In the genomic region with DNA sequence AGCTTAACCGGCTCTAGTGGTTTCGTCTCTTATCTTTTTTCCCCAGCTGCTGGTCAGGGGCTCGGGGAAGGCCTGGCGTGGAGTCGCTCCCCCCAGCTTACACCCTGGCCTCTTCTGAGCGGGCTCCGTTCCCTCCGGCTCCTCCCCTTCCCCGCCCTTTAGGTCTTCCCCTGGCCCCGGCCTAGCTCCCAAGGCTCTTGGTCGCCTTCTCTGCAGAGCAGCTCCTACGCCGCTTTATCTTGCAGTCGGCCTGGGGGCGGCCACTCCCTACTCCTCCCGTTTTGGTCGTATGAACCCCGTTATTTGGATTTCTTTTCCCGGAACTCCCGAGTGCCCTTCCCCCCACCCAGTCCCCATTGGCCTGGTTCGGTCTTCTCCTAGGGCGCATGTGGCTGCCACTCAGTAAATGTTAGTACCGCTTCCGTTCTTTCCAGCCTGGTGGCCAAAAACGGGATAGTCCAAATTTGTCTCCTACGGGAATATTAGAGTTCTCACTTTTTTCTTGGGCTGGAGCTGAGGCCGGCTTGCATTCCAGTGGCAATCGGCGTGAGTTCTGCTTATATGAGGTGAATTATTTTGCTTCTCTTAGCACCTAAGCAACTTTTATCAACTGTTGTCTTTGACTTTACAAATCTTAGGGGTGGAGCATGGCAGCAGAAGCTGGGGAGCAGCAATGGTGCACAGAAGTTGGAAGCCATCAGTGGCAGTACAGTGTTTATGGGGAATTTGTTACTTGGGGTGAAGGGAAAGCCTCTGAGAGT, we compare ENCODE assay signal across 8 cellular contexts. TPM values are rescaled to one million over a fixed set of nuclear protein-coding genes. Genes with fewer than 3 reads are reported as not detected.
DNase-seq lines count a peak whose midpoint lies in the region; ATAC-seq, FAIRE-seq and TF ChIP-seq lines count a peak whose summit lies in the region.

No MANE protein-coding gene starts in this region.

- intact Hi-C loops in mammary epithelial cell (cut with micrococcal nuclease), result loop anchor here (1.0 to 10.0 kb wide), 4 partner anchors 24 to 75 kb away; partner anchors contain the start of gene TRAPPC3

- in situ Hi-C loops in mammary epithelial cell (cut with MboI; ENCODE audit: low sequenced_read_pairs in 2 of 2), result no loop called here

- dilution Hi-C loops in mammary epithelial cell (cut with HindIII; ENCODE audit: low sequenced_read_pairs), result loop anchor here (5.0 kb wide), 2 partner anchors 58 to 77 kb away; partner anchors contain the start of gene TRAPPC3

- H3K4me1 ChIP-seq in mammary epithelial cell (ENCODE audit: insufficient read depth, low read length), result peaks cover 8% of the 10 kb centered on the region

- TF ChIP-seq CTCF in mammary epithelial cell (conservative IDR thresholded peaks at IDR 0.05 in 1 of 2, IDR thresholded peaks at IDR 0.05 in 1 of 2; ENCODE audit: extremely low read depth in 1 of 2, insufficient read depth in 1 of 2, low read depth in 1 of 2, low read length in 2 of 2), result peak; percentile 43 to 56

- no peaks in the 10 kb centered on the region for H3K9me3 ChIP-seq in mammary epithelial cell (replicated peaks; ENCODE audit: insufficient read depth, low read length)

- H4K20me1 ChIP-seq in mammary epithelial cell (ENCODE audit: insufficient read depth, low read length), result peaks cover 7% of the 10 kb centered on the region

- peaks cover 54% of the 10 kb centered on the region for H3K79me2 ChIP-seq in mammary epithelial cell (ENCODE audit: insufficient read depth, low read length)

- H3K27me3 ChIP-seq in mammary epithelial cell (ENCODE audit: insufficient read depth, low read length), result no peaks in the 10 kb centered on the region

- peak overlapping the region; percentile 91 for H3K4me2 ChIP-seq in mammary epithelial cell (ENCODE audit: insufficient read depth, low read depth, low read length)

- H3K27ac ChIP-seq in mammary epithelial cell (ENCODE audit: insufficient read depth, low read depth, low read length), result peak overlapping the region; percentile 98

- CTCF ChIA-PET in mammary epithelial cell (lab: Charles Lee; ENCODE audit: low non-redundant PET), result no interaction called here

- peak overlapping the region; percentile 86 for H2AFZ ChIP-seq in mammary epithelial cell (ENCODE audit: low read depth, low read length)

- WGBS in mammary epithelial cell (ENCODE audit: low coverage, missing lambda C conversion rate), result under 1% methylated on average over 20 of the region's 29 CpGs

- FAIRE-seq in RCC 7860 (lab: Jason Lieb, UNC), result no peak

- DNase-seq in stimulated activated CD4-positive, alpha-beta T cell treated with anti-CD3 and anti-CD28 coated beads, Interleukin-12 subunit alpha, Interleukin-12 subunit beta, amount 100 ng/mL, for 48 hours (ENCODE audit: low read depth in 2 of 3, low spot score in 1 of 3), result peak in 2 of 3 donors; percentile 73 to 77
- no peak for DNase-seq in stimulated activated CD4-positive, alpha-beta T cell treated with anti-CD3 and anti-CD28 coated beads, Interleukin-1b, Interleukin-23, amount 100 ng/mL, for 48 hours
- peak; percentile 78 for DNase-seq in LoVo (ENCODE audit: low spot score)
- DNase-seq in RCC 7860 (ENCODE audit: low spot score), result peak; percentile 71
- DNase-seq in mammary epithelial cell, result peak; percentile 87
- DNase-seq in islet precursor cell, result peak; percentile 93
- peak; percentile 66 to 73 for DNase-seq in stimulated activated CD8-positive, alpha-beta memory T cell treated with anti-CD3 and anti-CD28 coated beads, Interleukin-2, amount 100 ng/mL, for 48 hours (ENCODE audit: low read depth in 2 of 2)

- H3K9ac ChIP-seq in mammary epithelial cell (ENCODE audit: insufficient read depth, low read length), result peak overlapping the region; percentile 96

- H3K36me3 ChIP-seq in mammary epithelial cell (ENCODE audit: insufficient read depth, low read length), result peaks cover 4% of the 10 kb centered on the region

- no TSS peak for BruUV-seq in mammary epithelial cell (replicated peaks; lab: Mats Ljungman, UMichigan)

- H3K4me3 ChIP-seq in mammary epithelial cell (replicated peaks in 1 of 3; ENCODE audit: insufficient read depth in 1 of 3, low read depth in 2 of 3, low read length in 3 of 3), result peak overlapping the region; percentile 86 to 90 (median 89)

- peak; percentile 51 for ATAC-seq in HG02571 (IDR thresholded peaks at IDR 0.05; ENCODE audit: unreplicated experiment)

RNA-seq across cellular contexts. Expression of gene THRAP3, which starts 0.5 kb away (rescaled TPM):
- total RNA-seq in mammary epithelial cell, result 100 to 1,000 TPM; 106 to 128 TPM
- 53.2 TPM for polyA plus RNA-seq in mammary epithelial cell
- 71.6 TPM for polyA minus RNA-seq in mammary epithelial cell
